In genomic region chr13:99464441-99464949, GRCh38 we compare ENCODE assay signal across 8 cellular contexts. TPM values are rescaled to one million over a fixed set of nuclear protein-coding genes. Genes with fewer than 3 reads are reported as not detected.
DNase-seq lines count a peak whose midpoint lies in the region; ATAC-seq, FAIRE-seq and TF ChIP-seq lines count a peak whose summit lies in the region.
"Had no signal": no experiment of that assay in that cellular context is flagged by ENCODE, and none has a peak within 500 bp of the region (broad histone marks: within the 10 kb centered on the region; RNA-seq: fewer than 3 reads in every experiment).

No MANE protein-coding gene starts in this region.

- TF ChIP-seq RAD21 in K562 (CRISPR knock-in tag; conservative IDR thresholded peaks at IDR 0.05 in 1 of 2, IDR thresholded peaks at IDR 0.05 in 1 of 2): no peak

- peak overlapping the region; percentile 25 for H3K27ac ChIP-seq in CD8-positive, alpha-beta T cell (ENCODE audit: low read depth, low read length)
- H3K27ac ChIP-seq in K562 (ENCODE audit: extremely low read depth, low read depth, low read length): no peak overlapping the region
- H3K27ac ChIP-seq in stomach: peak overlapping the region in 2 of 5 donors; percentile 27 to 49

- CTCF ChIA-PET in CD8-positive, alpha-beta T cell (lab: Charles Lee): no interaction called here
- CTCF ChIA-PET in K562 (lab: Yijun Ruan, JAX; ENCODE audit: low intra/inter-chr PET ratio) (no interaction called here), HEK293T (lab: Yijun Ruan, JAX) (no interaction called here)

- no peaks in the 10 kb centered on the region for H3K9me3 Mint-ChIP-seq in CD8-positive, alpha-beta T cell
- peaks cover 7% of the 10 kb centered on the region for H3K9me3 Mint-ChIP-seq in nephron

- no peak for TF ChIP-seq POLR2A in K562 (conservative IDR thresholded peaks at IDR 0.05)
- no peak for TF ChIP-seq POLR2A in stomach (IDR thresholded peaks at IDR 0.05)

- no peak for TF ChIP-seq CTCF in CD8-positive, alpha-beta T cell (IDR thresholded peaks at IDR 0.05)
- TF ChIP-seq CTCF in HFF-Myc (IDR thresholded peaks at IDR 0.05; ENCODE audit: low read depth, low read length, missing control alignments): no peak
- no peak for TF ChIP-seq CTCF in K562 (IDR thresholded peaks at IDR 0.05 in 2 of 3, conservative IDR thresholded peaks at IDR 0.05 in 1 of 3; ENCODE audit: insufficient read depth in 2 of 3, low read depth in 1 of 3, low read length in 3 of 3)
- no peak for TF ChIP-seq CTCF in nephron (IDR thresholded peaks at IDR 0.05; ENCODE audit: unreplicated experiment in 3 of 3)
- TF ChIP-seq CTCF in stomach (IDR thresholded peaks at IDR 0.05): no peak

- in situ Hi-C loops in K562 (cut with MboI): no loop called here

- FAIRE-seq in K562 (lab: Jason Lieb, UNC): no peak

- H3K4me1 ChIP-seq in CD8-positive, alpha-beta T cell (ENCODE audit: insufficient read depth, low read length): peaks cover 16% of the 10 kb centered on the region
- H3K4me1 ChIP-seq in K562 (replicated peaks in 1 of 2; ENCODE audit: control insufficient read depth in 2 of 2, insufficient read depth in 2 of 2, low read length in 2 of 2) (peaks cover 0 to under 1% of the 10 kb centered on the region in 2 experiments; a peak in 3 of 5 replicates), stomach (peaks cover 0 to 16% (median 3%) of the 10 kb centered on the region in 4 donors)

- peaks cover 29% of the 10 kb centered on the region for H3K4me1 Mint-ChIP-seq in CD8-positive, alpha-beta T cell (ENCODE audit: low read depth)
- no peaks in the 10 kb centered on the region for H3K4me1 Mint-ChIP-seq in nephron

- peak overlapping the region; percentile 62 for H3K4me3 Mint-ChIP-seq in CD8-positive, alpha-beta T cell
- no peak overlapping the region for H3K4me3 Mint-ChIP-seq in nephron

- ATAC-seq in CD8-positive, alpha-beta T cell: peak; percentile 51
- no peak for ATAC-seq in K562

- intact Hi-C loops in CD8-positive, alpha-beta T cell (cut with DNase I, micrococcal nuclease): loop anchor here in 1 of 2 experiments (5.0 kb wide), 1 partner anchor 38 kb away; the partner anchor contains the start of gene TM9SF2
- intact Hi-C loops in K562 (cut with micrococcal nuclease): no loop called here
- intact Hi-C loops in stomach (cut with DNase I; ENCODE audit: low total_unique reads): no loop called here

- H3K4me2 ChIP-seq in K562 (ENCODE audit: insufficient read depth, low read length): no peak overlapping the region

- TF ChIP-seq EP300 in K562 (IDR thresholded peaks at IDR 0.05; ENCODE audit: low read length) (no peak), stomach (IDR thresholded peaks at IDR 0.05) (no peak)

- no peaks in the 10 kb centered on the region for H3K27me3 Mint-ChIP-seq in CD8-positive, alpha-beta T cell (ENCODE audit: low read depth)
- peaks cover 8% of the 10 kb centered on the region for H3K27me3 Mint-ChIP-seq in nephron (ENCODE audit: low read depth)

- no peaks in the 10 kb centered on the region for H4K20me1 ChIP-seq in K562 (replicated peaks; ENCODE audit: control insufficient read depth, insufficient read depth, low read length)

- no peaks in the 10 kb centered on the region for H3K9me3 ChIP-seq in CD8-positive, alpha-beta T cell (ENCODE audit: low read length)
- H3K9me3 ChIP-seq in K562 (replicated peaks; ENCODE audit: control insufficient read depth, insufficient read depth, low read depth, low read length): no peaks in the 10 kb centered on the region
- H3K9me3 ChIP-seq in stomach: no peaks in the 10 kb centered on the region

- no peaks in the 10 kb centered on the region for H3K79me2 ChIP-seq in K562 (ENCODE audit: control insufficient read depth, insufficient read depth, low read length)

- no peaks in the 10 kb centered on the region for H3K9me1 ChIP-seq in K562 (ENCODE audit: control insufficient read depth, insufficient read depth, low read length)

- POLR2A ChIA-PET in CD8-positive, alpha-beta T cell (lab: Charles Lee): no interaction called here
- POLR2A ChIA-PET in K562 (lab: Yijun Ruan, JAX) (no interaction called here), HEK293T (lab: Yijun Ruan, JAX) (no interaction called here)

- peak overlapping the region; percentile 97 for H3K27ac Mint-ChIP-seq in CD8-positive, alpha-beta T cell
- peak overlapping the region; percentile 37 to 55 (median 45) for H3K27ac Mint-ChIP-seq in nephron

- H3K36me3 ChIP-seq in CD8-positive, alpha-beta T cell (ENCODE audit: insufficient read depth, low read length): no peaks in the 10 kb centered on the region
- no peaks in the 10 kb centered on the region for H3K36me3 ChIP-seq in K562 (ENCODE audit: control insufficient read depth, insufficient read depth, low read length)
- no peaks in the 10 kb centered on the region for H3K36me3 ChIP-seq in stomach

- WGBS in K562 (ENCODE audit: insufficient coverage, low coverage, missing lambda C conversion rate): 21% methylated on average over 9 of the region's 9 CpGs
- 50 to 75% (median 68%) methylated on average over 9 of the region's 9 CpGs for WGBS in stomach, 5 donors

- no peak overlapping the region for H3K9ac ChIP-seq in K562 (ENCODE audit: insufficient read depth in 1 of 2, low read depth in 2 of 2, low read length in 2 of 2)

- 0 out of 2 replicates have a peak overlapping the region, but pooled peaks have one; percentile 11 for H2AFZ ChIP-seq in K562 (ENCODE audit: low read depth, low read length)

- H3K4me3 ChIP-seq in CD8-positive, alpha-beta T cell (ENCODE audit: low read depth, low read length): no peak overlapping the region
- H3K4me3 ChIP-seq in HFF-Myc (replicated peaks; ENCODE audit: low read depth, low read length): 0 out of 2 replicates have a peak overlapping the region, but pooled peaks have one; percentile 0
- H3K4me3 ChIP-seq in K562: no peak overlapping the region
- H3K4me3 ChIP-seq in stomach: no peak overlapping the region

- BruUV-seq in K562 (replicated peaks; lab: Mats Ljungman, UMichigan): no TSS peak

- H3K36me3 Mint-ChIP-seq in CD8-positive, alpha-beta T cell: no peaks in the 10 kb centered on the region
- H3K36me3 Mint-ChIP-seq in nephron (ENCODE audit: low read depth): no peaks in the 10 kb centered on the region

- DNase-seq in CD8-positive, alpha-beta T cell: peak in 1 of 7 experiments; percentile 49
- DNase-seq in HFF-Myc (ENCODE audit: extremely low read depth, low read depth): peak; percentile 59
- no peak for DNase-seq in K562 (ENCODE audit: extremely low read depth in 1 of 4, low spot score in 3 of 4)
- DNase-seq in HEK293T (ENCODE audit: extremely low spot score): no peak
- no peak for DNase-seq in SK-N-DZ (ENCODE audit: low spot score)
- DNase-seq in stomach: no peak
- DNase-seq: NK-92 treated with Interleukin-12 subunit alpha and Interleukin-12 subunit beta, amount 100 ng/mL, for 24 hours had no signal

- no peaks in the 10 kb centered on the region for H3K27me3 ChIP-seq in CD8-positive, alpha-beta T cell (ENCODE audit: insufficient read depth, low read length)
- H3K27me3 ChIP-seq in K562 (ENCODE audit: control insufficient read depth in 2 of 2, insufficient read depth in 2 of 2, low read length in 2 of 2): no peaks in the 10 kb centered on the region
- no peaks in the 10 kb centered on the region for H3K27me3 ChIP-seq in stomach

TF ChIP-seq in K562, 482 proteins besides CTCF, POLR2A, EP300 and RAD21 (continues in another document):
- no peak for TF ChIP-seq MCM5 (IDR thresholded peaks at IDR 0.05; ENCODE audit: low read depth)
- TF ChIP-seq TCF7 (IDR thresholded peaks at IDR 0.05; ENCODE audit: borderline replicate concordance): no peak

TF ChIP-seq in HEK293T, 16 proteins besides CTCF, POLR2A, EP300 and RAD21:
- TF ChIP-seq ELF4 (IDR thresholded peaks at IDR 0.05) (no peak), ZNF384 (IDR thresholded peaks at IDR 0.05) (no peak), FOXK2 (IDR thresholded peaks at IDR 0.05) (no peak), BHLHE40 (IDR thresholded peaks at IDR 0.05; ENCODE audit: borderline replicate concordance) (no peak), HDGF (IDR thresholded peaks at IDR 0.05; ENCODE audit: borderline replicate concordance) (no peak), LEF1 (IDR thresholded peaks at IDR 0.05; ENCODE audit: borderline replicate concordance) (no peak), SP1 (IDR thresholded peaks at IDR 0.05) (no peak), NFRKB (IDR thresholded peaks at IDR 0.05) (no peak), TARDBP (IDR thresholded peaks at IDR 0.05) (no peak), ARNT (IDR thresholded peaks at IDR 0.05) (no peak)
TF ChIP-seq in HEK293T: peak in this region for 0.

RNA-seq across cellular contexts. Expression of gene TM9SF2, which starts 36.8 kb away (rescaled TPM):
- 10 to 100 TPM; 42.7 to 47.5 TPM for total RNA-seq in CD8-positive, alpha-beta T cell
- total RNA-seq in K562 (2011; cell fraction: chromatin; rRNA removed; ENCODE audit: low replicate concordance): 44.3 and 93.1 TPM in 2 replicates
- total RNA-seq in K562 (2011; cell fraction: nucleolus; rRNA removed): 55.4 and 57.6 TPM in 2 replicates
- total RNA-seq in K562 (2011; cell fraction: nucleoplasm; rRNA removed): 78.2 and 80.8 TPM in 2 replicates
- total RNA-seq in K562 (2014; rRNA removed) (44.0 and 48.2 TPM in 2 replicates), K562 (2014; rRNA removed; fragmentation: Illumina TruSeq; extraction: Trizol) (83.2 and 93.2 TPM in 2 replicates), K562 (2015; rRNA removed; fragmentation: Illumina TruSeq; extraction: Trizol) (78.7 and 79.0 TPM in 2 replicates), K562 (2021) (55.1 and 56.4 TPM in 2 replicates), stomach (100 to 1,000 TPM in 1 of 5 donors, 10 to 100 TPM in 4; 18.1 to 268 (median 31.2) TPM)
- polyA plus RNA-seq in K562 (2011; rRNA removed) (57.0 and 67.4 TPM in 2 replicates), K562 (2014; fragmentation: Illumina TruSeq; extraction: Trizol) (56.4 and 61.3 TPM in 2 replicates), K562 (2014; fragmentation: Nextera tagmentation; extraction: Ambion mirVana) (10 to 100 TPM; 23.3 to 32.2 TPM), K562 (2014; rRNA removed) (39.0 and 45.0 TPM in 2 replicates), stomach (10 to 100 TPM; 22.9 to 56.1 (median 40.8) TPM)
- polyA plus RNA-seq in K562 (2011; cell fraction: cytosol; rRNA removed): 20.7 and 47.6 TPM in 2 replicates
- 15.2 and 27.8 TPM in 2 replicates for polyA plus RNA-seq in K562 (2011; cell fraction: nucleus; rRNA removed)
- 52.3 and 58.9 TPM in 2 replicates for polyA plus RNA-seq in K562 (2012)
- polyA minus RNA-seq in K562 (2011; rRNA and poly(A)+ RNA removed): 95.9 and 107 TPM in 2 replicates
- 62.3 and 83.0 TPM in 2 replicates for polyA minus RNA-seq in K562 (2011; cell fraction: cytosol; rRNA and poly(A)+ RNA removed)
- 12.4 and 26.8 TPM in 2 replicates for polyA minus RNA-seq in K562 (2011; cell fraction: nucleus; rRNA and poly(A)+ RNA removed)
- polyA plus RNA-seq in SK-N-DZ (2014; cell fraction: cytosol; rRNA removed): 84.4 and 87.0 TPM in 2 replicates
- 31.6 and 35.5 TPM in 2 replicates for polyA plus RNA-seq in SK-N-DZ (2014; cell fraction: nucleus; rRNA removed)
